Comparison of ENCODE assay signal across 1 cellular context in the genomic region with DNA sequence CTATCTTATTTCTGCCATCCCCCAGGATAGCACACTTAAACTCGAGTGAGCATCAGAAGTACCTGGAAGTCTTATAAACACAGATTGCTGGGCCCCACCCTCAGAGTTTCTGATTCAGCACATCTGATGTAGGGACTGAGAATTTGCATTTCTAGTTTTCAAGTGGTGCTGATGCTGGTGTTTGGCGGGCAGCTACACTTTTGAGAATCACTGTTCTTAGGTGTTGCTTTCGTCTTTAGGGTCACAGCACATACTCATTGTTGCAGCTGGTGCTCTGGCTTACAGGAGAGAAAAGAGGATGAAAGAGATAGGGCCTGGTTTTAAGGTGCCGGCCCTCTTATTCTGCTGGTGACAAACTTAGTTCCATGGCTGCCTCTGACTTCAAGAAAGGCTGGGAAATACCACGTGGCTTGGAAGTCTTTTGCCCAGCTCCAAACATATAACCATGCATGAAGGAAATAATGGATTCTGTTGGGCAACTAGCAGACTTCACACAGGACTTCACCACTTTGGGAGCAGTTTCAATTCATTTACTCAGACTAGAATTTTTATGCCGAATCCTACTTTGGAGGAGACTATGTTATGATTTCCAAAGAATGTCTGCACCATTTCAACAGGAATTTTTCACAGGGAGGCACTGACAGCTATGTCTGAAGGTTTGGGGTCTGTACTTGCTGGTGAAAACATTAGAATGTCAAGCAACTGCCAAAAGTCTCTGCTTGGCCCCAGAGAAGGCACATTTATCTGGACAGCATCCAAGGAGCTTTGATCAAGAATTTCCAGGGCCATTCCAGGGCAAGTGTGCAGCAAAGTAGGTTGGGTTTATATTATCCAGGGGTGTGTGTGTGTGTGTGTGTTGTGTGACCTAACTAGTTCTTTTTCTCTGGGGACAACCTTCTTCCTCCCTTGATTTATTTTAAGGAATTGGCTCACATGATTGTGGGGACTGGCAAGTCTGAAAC.
TF ChIP-seq lines count a peak whose summit lies in the region.

No MANE protein-coding gene starts in this region.

TF ChIP-seq in IMR-90, 13 proteins besides CTCF, POLR2A, EP300 and RAD21 (continued from another document):
- TF ChIP-seq, protein P1, sequence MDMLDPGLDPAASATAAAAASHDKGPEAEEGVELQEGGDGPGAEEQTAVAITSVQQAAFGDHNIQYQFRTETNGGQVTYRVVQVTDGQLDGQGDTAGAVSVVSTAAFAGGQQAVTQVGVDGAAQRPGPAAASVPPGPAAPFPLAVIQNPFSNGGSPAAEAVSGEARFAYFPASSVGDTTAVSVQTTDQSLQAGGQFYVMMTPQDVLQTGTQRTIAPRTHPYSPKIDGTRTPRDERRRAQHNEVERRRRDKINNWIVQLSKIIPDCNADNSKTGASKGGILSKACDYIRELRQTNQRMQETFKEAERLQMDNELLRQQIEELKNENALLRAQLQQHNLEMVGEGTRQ (IDR thresholded peaks at IDR 0.05; ENCODE audit: low read depth, low read length), result no peak
